In the genomic region with DNA sequence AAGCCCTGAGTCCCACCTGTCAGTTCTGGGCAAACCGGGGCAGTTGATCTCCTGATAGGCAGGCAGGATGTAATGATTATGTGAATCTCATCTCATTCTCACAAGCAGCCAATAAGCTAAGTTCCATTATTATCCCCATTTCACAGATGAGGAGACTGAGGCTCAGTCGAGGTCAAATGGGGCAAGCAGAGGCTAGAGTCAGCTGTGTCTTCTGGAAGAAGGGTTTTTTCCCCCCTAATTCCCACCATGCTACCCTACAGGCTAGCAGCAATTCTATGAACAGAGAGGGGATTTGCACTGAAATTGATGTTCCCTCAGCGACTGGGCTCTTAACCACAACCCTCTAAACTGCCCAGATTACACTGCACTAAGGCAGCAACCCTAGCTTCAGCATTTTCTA, we compare ENCODE assay signal across 36 cellular contexts.
"Had no signal": no experiment of that assay in that cellular context is flagged by ENCODE, and none has a peak within 500 bp of the region (broad histone marks: within the 10 kb centered on the region; RNA-seq: fewer than 3 reads in every experiment).

No MANE protein-coding gene starts in this region.

- H3K4me1 Mint-ChIP-seq: activated CD4-positive, alpha-beta memory T cell treated with anti-CD3 and anti-CD28 coated beads, Interleukin-2, amount 10 ng/mL, durations not matched to agents 7 days and 5 days; activated CD4-positive, alpha-beta T cell treated with anti-CD3 and anti-CD28 coated beads for 36 hours; activated CD4-positive, alpha-beta T cell treated with anti-CD3 and anti-CD28 coated beads, Interleukin-2, amount 10 ng/mL, durations not matched to agents 7 days and 5 days; activated CD8-positive, alpha-beta memory T cell treated with anti-CD3 and anti-CD28 coated beads, Interleukin-2, amount 10 ng/mL, durations not matched to agents 7 days and 5 days; activated naive CD4-positive, alpha-beta T cell treated with anti-CD3 and anti-CD28 coated beads, Interleukin-2, amount 10 ng/mL, durations not matched to agents 7 days and 5 days; activated naive CD4-positive, alpha-beta T cell treated with anti-CD3 and anti-CD28 coated beads, Interleukin-2, amount 50 U/mL, for 24 hours; activated naive CD8-positive, alpha-beta T cell treated with anti-CD3 and anti-CD28 coated beads, Interleukin-2, amount 10 ng/mL, durations not matched to agents 7 days and 5 days; activated naive CD8-positive, alpha-beta T cell treated with anti-CD3 and anti-CD28 coated beads, Interleukin-2, amount 50 U/mL, for 24 hours; central memory CD8-positive, alpha-beta T cell had no signal

- H3K27me3 ChIP-seq: ascending aorta, cardiac muscle cell had no signal

- DNase-seq: activated CD4-positive, alpha-beta memory T cell treated with anti-CD3 and anti-CD28 coated beads, Interleukin-2, amount 10 ng/mL, durations not matched to agents 7 days and 5 days; activated CD4-positive, alpha-beta T cell treated with anti-CD3 and anti-CD28 coated beads for 1 hour; activated CD4-positive, alpha-beta T cell treated with anti-CD3 and anti-CD28 coated beads for 36 hours; activated CD4-positive, alpha-beta T cell treated with anti-CD3 and anti-CD28 coated beads for 48 hours; activated CD4-positive, alpha-beta T cell treated with anti-CD3 and anti-CD28 coated beads, Interleukin-2, amount 10 ng/mL, durations not matched to agents 7 days and 5 days; activated CD4-positive, alpha-beta T cell treated with anti-CD3 and anti-CD28 coated beads, Interleukin-2, amount 50 U/mL, for 48 hours; activated CD4-positive, CD25-positive, alpha-beta regulatory T cell; activated CD8-positive, alpha-beta memory T cell treated with anti-CD3 and anti-CD28 coated beads for 24 hours; activated CD8-positive, alpha-beta memory T cell treated with anti-CD3 and anti-CD28 coated beads, Interleukin-2, amount 10 ng/mL, durations not matched to agents 7 days and 5 days; activated CD8-positive, alpha-beta memory T cell treated with anti-CD3 and anti-CD28 coated beads, Interleukin-2, amount 50 U/mL, for 48 hours; activated CD8-positive, alpha-beta T cell treated with anti-CD3 and anti-CD28 coated beads, Interleukin-2, amount 10 ng/mL, durations not matched to agents 7 days and 5 days; activated effector memory CD4-positive, alpha-beta T cell treated with Interleukin-2 at 50 U/mL for 16 hours; activated gamma-delta T cell; activated naive CD4-positive, alpha-beta T cell treated with anti-CD3 and anti-CD28 coated beads, Interleukin-2, amount 10 ng/mL, durations not matched to agents 7 days and 5 days; activated naive CD4-positive, alpha-beta T cell treated with Interleukin-2 at 50 U/mL for 16 hours; activated naive CD8-positive, alpha-beta T cell treated with anti-CD3 and anti-CD28 coated beads, Interleukin-2, amount 10 ng/mL, durations not matched to agents 7 days and 5 days; activated naive CD8-positive, alpha-beta T cell treated with anti-CD3 and anti-CD28 coated beads, Interleukin-2, amount 50 U/mL, for 24 hours; activated T-cell treated with anti-CD3 and anti-CD28 coated beads, Interleukin-2, amount 50 U/mL, for 24 hours; activated T-cell treated with anti-CD3 and anti-CD28 coated beads, Interleukin-2, amount 50 U/mL, for 48 hours; amygdala; anterior cingulate cortex; cerebellar nuclear complex; T-helper 1 cell; T-helper 2 cell; T-helper 9 cell had no signal

- H3K36me3 ChIP-seq: ascending aorta, cardiac muscle cell had no signal

- H3K4me3 ChIP-seq: ascending aorta, cardiac muscle cell had no signal

- H3K4me3 Mint-ChIP-seq: activated CD4-positive, alpha-beta memory T cell treated with anti-CD3 and anti-CD28 coated beads, Interleukin-2, amount 10 ng/mL, durations not matched to agents 7 days and 5 days; activated CD4-positive, alpha-beta T cell treated with anti-CD3 and anti-CD28 coated beads for 36 hours; activated CD4-positive, alpha-beta T cell treated with anti-CD3 and anti-CD28 coated beads, Interleukin-2, amount 10 ng/mL, durations not matched to agents 7 days and 5 days; activated CD8-positive, alpha-beta memory T cell treated with anti-CD3 and anti-CD28 coated beads, Interleukin-2, amount 10 ng/mL, durations not matched to agents 7 days and 5 days; activated CD8-positive, alpha-beta T cell treated with anti-CD3 and anti-CD28 coated beads, Interleukin-2, amount 10 ng/mL, durations not matched to agents 7 days and 5 days; activated naive CD4-positive, alpha-beta T cell treated with anti-CD3 and anti-CD28 coated beads, Interleukin-2, amount 10 ng/mL, durations not matched to agents 7 days and 5 days; activated naive CD4-positive, alpha-beta T cell treated with anti-CD3 and anti-CD28 coated beads, Interleukin-2, amount 50 U/mL, for 24 hours; activated naive CD8-positive, alpha-beta T cell; activated naive CD8-positive, alpha-beta T cell treated with anti-CD3 and anti-CD28 coated beads, Interleukin-2, amount 10 ng/mL, durations not matched to agents 7 days and 5 days; activated naive CD8-positive, alpha-beta T cell treated with anti-CD3 and anti-CD28 coated beads, Interleukin-2, amount 50 U/mL, for 24 hours; activated T-cell treated with anti-CD3 and anti-CD28 coated beads, Interleukin-2, amount 50 U/mL, for 24 hours; brain; central memory CD8-positive, alpha-beta T cell; T-helper 1 cell treated with Interleukin-12 subunit alpha and Interleukin-12 subunit beta and Interleukin-4 antibody, amounts not matched to agents 30 μg/mL and 1 μg/mL, for 36 hours; T-helper 2 cell treated with Interferon-gamma antibody and Interleukin-4, amounts not matched to agents 5 μg/mL and 100 μg/mL, for 36 hours had no signal

- H3K27ac ChIP-seq: ascending aorta, cardiac muscle cell, VCaP had no signal

- ATAC-seq: activated CD4-positive, alpha-beta T cell treated with anti-CD3 and anti-CD28 coated beads for 36 hours; activated CD4-positive, CD25-positive, alpha-beta regulatory T cell treated with anti-CD3 and anti-CD28 coated beads, Interleukin-2, amount 50 U/mL, for 24 hours; activated CD8-positive, alpha-beta memory T cell treated with anti-CD3 and anti-CD28 coated beads, Interleukin-2, amount 10 ng/mL, durations not matched to agents 7 days and 5 days; activated CD8-positive, alpha-beta T cell treated with anti-CD3 and anti-CD28 coated beads, Interleukin-2, amount 10 ng/mL, durations not matched to agents 7 days and 5 days; activated naive CD8-positive, alpha-beta T cell treated with anti-CD3 and anti-CD28 coated beads, Interleukin-2, amount 50 U/mL, for 24 hours had no signal

- H3K27ac Mint-ChIP-seq: activated CD4-positive, alpha-beta memory T cell treated with anti-CD3 and anti-CD28 coated beads, Interleukin-2, amount 10 ng/mL, durations not matched to agents 7 days and 5 days; activated CD4-positive, alpha-beta T cell treated with anti-CD3 and anti-CD28 coated beads for 36 hours; activated CD4-positive, alpha-beta T cell treated with anti-CD3 and anti-CD28 coated beads, Interleukin-2, amount 10 ng/mL, durations not matched to agents 7 days and 5 days; activated CD8-positive, alpha-beta memory T cell treated with anti-CD3 and anti-CD28 coated beads, Interleukin-2, amount 10 ng/mL, durations not matched to agents 7 days and 5 days; activated CD8-positive, alpha-beta T cell treated with anti-CD3 and anti-CD28 coated beads, Interleukin-2, amount 10 ng/mL, durations not matched to agents 7 days and 5 days; activated naive CD4-positive, alpha-beta T cell treated with anti-CD3 and anti-CD28 coated beads, Interleukin-2, amount 10 ng/mL, durations not matched to agents 7 days and 5 days; activated naive CD4-positive, alpha-beta T cell treated with anti-CD3 and anti-CD28 coated beads, Interleukin-2, amount 50 U/mL, for 24 hours; activated naive CD8-positive, alpha-beta T cell; activated naive CD8-positive, alpha-beta T cell treated with anti-CD3 and anti-CD28 coated beads, Interleukin-2, amount 10 ng/mL, durations not matched to agents 7 days and 5 days; activated naive CD8-positive, alpha-beta T cell treated with anti-CD3 and anti-CD28 coated beads, Interleukin-2, amount 50 U/mL, for 24 hours; activated T-cell treated with anti-CD3 and anti-CD28 coated beads, Interleukin-2, amount 50 U/mL, for 24 hours; activated T-helper 2 cell treated with anti-CD3 and anti-CD28 coated beads, Interferon-gamma antibody, Interleukin-2, Interleukin-4, amounts not matched to agents 10 μg/mL and 5 μg/mL and 100 μg/mL, durations not matched to agents 14 hours and 24 hours and 36 hours; brain; T-helper 1 cell treated with Interleukin-12 subunit alpha and Interleukin-12 subunit beta and Interleukin-4 antibody, amounts not matched to agents 30 μg/mL and 1 μg/mL, for 36 hours; T-helper 2 cell treated with Interferon-gamma antibody and Interleukin-4, amounts not matched to agents 5 μg/mL and 100 μg/mL, for 36 hours had no signal

- H3K9me3 Mint-ChIP-seq: activated CD4-positive, alpha-beta memory T cell treated with anti-CD3 and anti-CD28 coated beads, Interleukin-2, amount 10 ng/mL, durations not matched to agents 7 days and 5 days; activated CD4-positive, alpha-beta T cell treated with anti-CD3 and anti-CD28 coated beads, Interleukin-2, amount 10 ng/mL, durations not matched to agents 7 days and 5 days; activated naive CD4-positive, alpha-beta T cell treated with anti-CD3 and anti-CD28 coated beads, Interleukin-2, amount 10 ng/mL, durations not matched to agents 7 days and 5 days; activated naive CD4-positive, alpha-beta T cell treated with anti-CD3 and anti-CD28 coated beads, Interleukin-2, amount 50 U/mL, for 24 hours; activated naive CD8-positive, alpha-beta T cell treated with anti-CD3 and anti-CD28 coated beads, Interleukin-2, amount 10 ng/mL, durations not matched to agents 7 days and 5 days; activated naive CD8-positive, alpha-beta T cell treated with anti-CD3 and anti-CD28 coated beads, Interleukin-2, amount 50 U/mL, for 24 hours; activated T-cell treated with anti-CD3 and anti-CD28 coated beads, Interleukin-2, amount 50 U/mL, for 24 hours; activated T-helper 2 cell treated with anti-CD3 and anti-CD28 coated beads, Interferon-gamma antibody, Interleukin-2, Interleukin-4, amounts not matched to agents 10 μg/mL and 5 μg/mL and 100 μg/mL, durations not matched to agents 14 hours and 24 hours and 36 hours; central memory CD8-positive, alpha-beta T cell; T-helper 1 cell treated with Interleukin-12 subunit alpha and Interleukin-12 subunit beta and Interleukin-4 antibody, amounts not matched to agents 30 μg/mL and 1 μg/mL, for 36 hours; T-helper 2 cell treated with Interferon-gamma antibody and Interleukin-4, amounts not matched to agents 5 μg/mL and 100 μg/mL, for 36 hours had no signal

- H3K27me3 Mint-ChIP-seq: activated CD4-positive, alpha-beta memory T cell treated with anti-CD3 and anti-CD28 coated beads, Interleukin-2, amount 10 ng/mL, durations not matched to agents 7 days and 5 days; activated CD4-positive, alpha-beta T cell treated with anti-CD3 and anti-CD28 coated beads for 36 hours; activated CD4-positive, alpha-beta T cell treated with anti-CD3 and anti-CD28 coated beads, Interleukin-2, amount 10 ng/mL, durations not matched to agents 7 days and 5 days; activated CD8-positive, alpha-beta memory T cell treated with anti-CD3 and anti-CD28 coated beads, Interleukin-2, amount 10 ng/mL, durations not matched to agents 7 days and 5 days; activated naive CD4-positive, alpha-beta T cell treated with anti-CD3 and anti-CD28 coated beads, Interleukin-2, amount 50 U/mL, for 24 hours; activated naive CD8-positive, alpha-beta T cell; activated naive CD8-positive, alpha-beta T cell treated with anti-CD3 and anti-CD28 coated beads, Interleukin-2, amount 50 U/mL, for 24 hours; activated T-cell treated with anti-CD3 and anti-CD28 coated beads, Interleukin-2, amount 50 U/mL, for 24 hours; brain; central memory CD8-positive, alpha-beta T cell had no signal

- H3K36me3 Mint-ChIP-seq: activated CD8-positive, alpha-beta memory T cell treated with anti-CD3 and anti-CD28 coated beads, Interleukin-2, amount 10 ng/mL, durations not matched to agents 7 days and 5 days; activated naive CD4-positive, alpha-beta T cell treated with anti-CD3 and anti-CD28 coated beads, Interleukin-2, amount 10 ng/mL, durations not matched to agents 7 days and 5 days; activated naive CD4-positive, alpha-beta T cell treated with anti-CD3 and anti-CD28 coated beads, Interleukin-2, amount 50 U/mL, for 24 hours; activated naive CD8-positive, alpha-beta T cell; activated naive CD8-positive, alpha-beta T cell treated with anti-CD3 and anti-CD28 coated beads, Interleukin-2, amount 10 ng/mL, durations not matched to agents 7 days and 5 days; brain had no signal

- H3K9me3 ChIP-seq: ascending aorta had no signal

- H3K4me1 ChIP-seq: ascending aorta had no signal
